13 cellular contexts compared by ENCODE assay signal in the genomic region with DNA sequence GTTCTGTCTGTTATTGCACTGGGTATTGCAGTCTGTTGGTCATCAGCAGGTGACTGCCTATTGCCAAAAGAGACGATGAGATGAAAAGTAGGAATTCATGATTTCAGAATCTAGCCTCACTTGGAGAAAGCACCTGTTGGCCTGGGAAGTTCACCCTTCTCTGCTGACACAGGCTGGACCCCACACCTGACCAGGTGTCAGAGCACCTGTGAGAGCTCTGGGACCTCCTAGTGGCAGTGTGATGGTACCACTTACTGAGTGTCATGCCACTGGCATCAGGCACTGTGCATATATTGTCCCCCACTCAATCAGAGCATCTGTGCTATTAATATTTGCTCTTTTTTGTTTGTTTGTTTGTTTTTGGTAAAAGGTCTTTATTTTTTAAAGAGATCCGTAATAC.
DNase-seq lines count a peak whose midpoint lies in the region; FAIRE-seq and TF ChIP-seq lines count a peak whose summit lies in the region.
"Had no signal": no experiment of that assay in that cellular context is flagged by ENCODE, and none has a peak within 500 bp of the region (broad histone marks: within the 10 kb centered on the region; RNA-seq: fewer than 3 reads in every experiment).

No MANE protein-coding gene starts in this region.

- H3K9me3 Mint-ChIP-seq in neural progenitor cell, result no peaks in the 10 kb centered on the region

- no peak for TF ChIP-seq POLR2A in adrenal gland (IDR thresholded peaks at IDR 0.05)

- H4K20me1 ChIP-seq in neural progenitor cell (ENCODE audit: low read depth), result peaks cover 74% of the 10 kb centered on the region

- peaks cover 5% of the 10 kb centered on the region for H3K27me3 Mint-ChIP-seq in neural progenitor cell (ENCODE audit: insufficient read depth, low read depth)

- peaks cover 24% of the 10 kb centered on the region for H3F3A ChIP-seq in neural progenitor cell (ENCODE audit: low read depth)

- H2AFZ ChIP-seq in neural progenitor cell (replicated peaks), result no peak overlapping the region

- H3K4me3 ChIP-seq in brain microvascular endothelial cell (ENCODE audit: low read depth, low read length) (no peak overlapping the region), neural progenitor cell (no peak overlapping the region), adrenal gland (no peak overlapping the region)
- H3K4me3 ChIP-seq: GM23248 had no signal

- intact Hi-C loops in adrenal gland (cut with DNase I), result loop anchor here (10.0 kb wide), 1 partner anchor 63 kb away; a partner anchor contains a TSS

- peak; percentile 46 for DNase-seq in NCI-H510A treated with DMSO at 0.1 percent for 48 hours (lab: John Stamatoyannopoulos, UW)
- DNase-seq in NCI-H510A (lab: John Stamatoyannopoulos, UW), result no peak
- no peak for DNase-seq in brain microvascular endothelial cell
- no peak for DNase-seq in neural progenitor cell (ENCODE audit: low spot score)
- DNase-seq in adrenal gland, result no peak
- DNase-seq in COR-L47 (lab: John Stamatoyannopoulos, UW), result no peak
- DNase-seq in GM19239 (ENCODE audit: insufficient read length, low spot score), result no peak
- DNase-seq: foreskin melanocyte; GM23248; NCI-H2171; stimulated activated CD4-positive, alpha-beta T cell treated with anti-CD3 and anti-CD28 coated beads, Interleukin-4, amount 100 ng/mL, for 24 hours had no signal

- peaks cover 3% of the 10 kb centered on the region for H3K36me3 Mint-ChIP-seq in neural progenitor cell

- H3K27ac ChIP-seq in brain microvascular endothelial cell (no peak overlapping the region), neural progenitor cell (no peak overlapping the region), adrenal gland (peak overlapping the region in 2 of 5 donors; percentile 8 to 34)

- 93 to 100% (median 94%) methylated on average over 2 of the region's 2 CpGs for WGBS in adrenal gland, 4 donors

- H3K27ac Mint-ChIP-seq in neural progenitor cell, result no peak overlapping the region

- no peak for TF ChIP-seq EP300 in Ishikawa (IDR thresholded peaks at IDR 0.05; ENCODE audit: borderline replicate concordance)

- peak; percentile 9 for TF ChIP-seq CTCF in brain microvascular endothelial cell (IDR thresholded peaks at IDR 0.05; ENCODE audit: low read depth, low read length, missing control alignments)
- peak; percentile 9 for TF ChIP-seq CTCF in neural progenitor cell (IDR thresholded peaks at IDR 0.05)
- no peak for TF ChIP-seq CTCF in adrenal gland (IDR thresholded peaks at IDR 0.05)

- H3K9me3 ChIP-seq in neural progenitor cell (ENCODE audit: low read depth) (no peaks in the 10 kb centered on the region), adrenal gland (replicated peaks in 1 of 3) (no peaks in the 10 kb centered on the region)

- peaks cover 23% of the 10 kb centered on the region for H3K79me2 ChIP-seq in neural progenitor cell (ENCODE audit: low read depth)

- H3K27me3 ChIP-seq in brain microvascular endothelial cell (replicated peaks), result no peaks in the 10 kb centered on the region
- H3K27me3 ChIP-seq in neural progenitor cell, result no peaks in the 10 kb centered on the region
- no peaks in the 10 kb centered on the region for H3K27me3 ChIP-seq in adrenal gland

- H3K4me3 Mint-ChIP-seq in neural progenitor cell, result no peak overlapping the region

- FAIRE-seq in GM19239 (lab: Jason Lieb, UNC), result no peak
- FAIRE-seq: urothelium cell line had no signal

- H3K4me1 Mint-ChIP-seq in neural progenitor cell, result peaks cover 34% of the 10 kb centered on the region

- H3K4me1 ChIP-seq in neural progenitor cell (peaks cover 20% of the 10 kb centered on the region), adrenal gland (replicated peaks in 1 of 2) (peaks cover 46 to 66% of the 10 kb centered on the region in 2 donors)

- H3K4me2 ChIP-seq in neural progenitor cell, result no peak overlapping the region

- H3K9ac ChIP-seq in neural progenitor cell, result no peak overlapping the region

- TF ChIP-seq RAD21 in Ishikawa (IDR thresholded peaks at IDR 0.05; ENCODE audit: low read depth), result peak; percentile 49

- H3K36me3 ChIP-seq in brain microvascular endothelial cell (replicated peaks), result no peaks in the 10 kb centered on the region
- H3K36me3 ChIP-seq in neural progenitor cell, result no peaks in the 10 kb centered on the region
- H3K36me3 ChIP-seq in adrenal gland (replicated peaks in 1 of 2), result no peaks in the 10 kb centered on the region

- in situ Hi-C loops in brain microvascular endothelial cell (cut with HindIII; ENCODE audit: low pct_ligation_motif_present, low sequenced_read_pairs), result no loop called here

TF ChIP-seq in Ishikawa, 13 proteins besides CTCF, POLR2A, EP300 and RAD21:
- no peak for TF ChIP-seq TEAD4 (IDR thresholded peaks at IDR 0.05)
- TF ChIP-seq, protein P1, sequence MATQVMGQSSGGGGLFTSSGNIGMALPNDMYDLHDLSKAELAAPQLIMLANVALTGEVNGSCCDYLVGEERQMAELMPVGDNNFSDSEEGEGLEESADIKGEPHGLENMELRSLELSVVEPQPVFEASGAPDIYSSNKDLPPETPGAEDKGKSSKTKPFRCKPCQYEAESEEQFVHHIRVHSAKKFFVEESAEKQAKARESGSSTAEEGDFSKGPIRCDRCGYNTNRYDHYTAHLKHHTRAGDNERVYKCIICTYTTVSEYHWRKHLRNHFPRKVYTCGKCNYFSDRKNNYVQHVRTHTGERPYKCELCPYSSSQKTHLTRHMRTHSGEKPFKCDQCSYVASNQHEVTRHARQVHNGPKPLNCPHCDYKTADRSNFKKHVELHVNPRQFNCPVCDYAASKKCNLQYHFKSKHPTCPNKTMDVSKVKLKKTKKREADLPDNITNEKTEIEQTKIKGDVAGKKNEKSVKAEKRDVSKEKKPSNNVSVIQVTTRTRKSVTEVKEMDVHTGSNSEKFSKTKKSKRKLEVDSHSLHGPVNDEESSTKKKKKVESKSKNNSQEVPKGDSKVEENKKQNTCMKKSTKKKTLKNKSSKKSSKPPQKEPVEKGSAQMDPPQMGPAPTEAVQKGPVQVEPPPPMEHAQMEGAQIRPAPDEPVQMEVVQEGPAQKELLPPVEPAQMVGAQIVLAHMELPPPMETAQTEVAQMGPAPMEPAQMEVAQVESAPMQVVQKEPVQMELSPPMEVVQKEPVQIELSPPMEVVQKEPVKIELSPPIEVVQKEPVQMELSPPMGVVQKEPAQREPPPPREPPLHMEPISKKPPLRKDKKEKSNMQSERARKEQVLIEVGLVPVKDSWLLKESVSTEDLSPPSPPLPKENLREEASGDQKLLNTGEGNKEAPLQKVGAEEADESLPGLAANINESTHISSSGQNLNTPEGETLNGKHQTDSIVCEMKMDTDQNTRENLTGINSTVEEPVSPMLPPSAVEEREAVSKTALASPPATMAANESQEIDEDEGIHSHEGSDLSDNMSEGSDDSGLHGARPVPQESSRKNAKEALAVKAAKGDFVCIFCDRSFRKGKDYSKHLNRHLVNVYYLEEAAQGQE (IDR thresholded peaks at IDR 0.05; ENCODE audit: low read depth), result no peak
- no peak for TF ChIP-seq FOXM1 (IDR thresholded peaks at IDR 0.05; ENCODE audit: borderline replicate concordance, low read depth)
- TF ChIP-seq NFIC (IDR thresholded peaks at IDR 0.05), result no peak
- TF ChIP-seq TAF1 (IDR thresholded peaks at IDR 0.05; ENCODE audit: low read depth), result no peak
- TF ChIP-seq, protein P2, sequence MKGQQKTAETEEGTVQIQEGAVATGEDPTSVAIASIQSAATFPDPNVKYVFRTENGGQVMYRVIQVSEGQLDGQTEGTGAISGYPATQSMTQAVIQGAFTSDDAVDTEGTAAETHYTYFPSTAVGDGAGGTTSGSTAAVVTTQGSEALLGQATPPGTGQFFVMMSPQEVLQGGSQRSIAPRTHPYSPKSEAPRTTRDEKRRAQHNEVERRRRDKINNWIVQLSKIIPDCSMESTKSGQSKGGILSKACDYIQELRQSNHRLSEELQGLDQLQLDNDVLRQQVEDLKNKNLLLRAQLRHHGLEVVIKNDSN (IDR thresholded peaks at IDR 0.05), result no peak
- TF ChIP-seq, protein P3, sequence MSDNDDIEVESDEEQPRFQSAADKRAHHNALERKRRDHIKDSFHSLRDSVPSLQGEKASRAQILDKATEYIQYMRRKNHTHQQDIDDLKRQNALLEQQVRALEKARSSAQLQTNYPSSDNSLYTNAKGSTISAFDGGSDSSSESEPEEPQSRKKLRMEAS (IDR thresholded peaks at IDR 0.05), result no peak
- no peak for TF ChIP-seq ZBTB7A (IDR thresholded peaks at IDR 0.05; ENCODE audit: low read depth)
- no peak for TF ChIP-seq TCF12 (IDR thresholded peaks at IDR 0.05; ENCODE audit: low read depth)
TF ChIP-seq in Ishikawa: peak in this region for 0.

Comparison
In these comparisons a context has a peak if more than half of its experiments do, and no peak if none do; other contexts are left out.
1. CTCF ChIP-seq: peak in brain microvascular endothelial cell (single experiment) and neural progenitor cell (single experiment); none in adrenal gland (0 of 6).